Comparison of ENCODE assay signal across 11 cellular contexts in the genomic region with DNA sequence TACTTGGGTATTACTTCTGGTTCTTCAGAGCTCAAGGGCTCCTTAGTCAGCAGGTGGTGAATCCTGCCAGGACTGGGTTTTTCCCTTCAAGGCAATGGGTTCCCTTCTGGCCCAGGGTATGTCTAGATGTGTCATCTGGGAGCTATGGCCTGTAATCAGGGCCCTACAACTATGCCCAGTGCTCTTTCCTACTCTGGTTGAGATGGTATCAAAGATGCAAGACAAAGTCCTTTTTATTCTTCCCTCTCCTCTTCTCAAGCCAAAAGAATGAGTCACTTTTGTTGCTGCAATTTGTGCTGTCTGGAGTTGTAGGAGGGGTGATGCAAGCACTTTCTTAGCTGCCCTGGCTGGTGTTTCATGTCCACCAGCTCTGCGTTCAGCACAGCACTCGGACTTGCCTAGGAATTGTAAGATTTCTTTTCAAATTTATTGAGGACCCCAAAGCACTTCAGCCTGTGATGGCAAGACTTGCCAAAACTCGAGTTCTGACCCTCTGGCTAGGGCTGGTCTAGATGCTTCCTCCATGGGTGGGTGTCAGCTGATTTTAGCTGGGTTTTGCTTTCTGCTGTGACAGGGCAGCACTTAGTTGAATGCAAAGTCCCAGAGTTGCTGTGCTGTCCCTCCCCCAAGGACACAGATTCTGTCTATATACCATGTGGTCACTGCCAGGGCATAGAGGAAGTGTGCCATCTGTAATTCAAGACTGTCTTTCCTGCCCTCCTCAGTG.
DNase-seq lines count a peak whose midpoint lies in the region; ATAC-seq, FAIRE-seq and TF ChIP-seq lines count a peak whose summit lies in the region.
"Had no signal": no experiment of that assay in that cellular context is flagged by ENCODE, and none has a peak within 500 bp of the region (broad histone marks: within the 10 kb centered on the region; RNA-seq: fewer than 3 reads in every experiment).

No MANE protein-coding gene starts in this region.

- 45 to 53% methylated on average over 3 of the region's 3 CpGs for WGBS in aorta, 2 donors

- peaks cover 22% of the 10 kb centered on the region for H3K4me1 Mint-ChIP-seq in activated T-helper 1 cell treated with anti-CD3 and anti-CD28 coated beads, Interleukin-12 subunit alpha, Interleukin-12 subunit beta, Interleukin-2, Interleukin-4 antibody, amounts not matched to agents 30 ng/mL and 10 ng/mL and 1 ng/mL, durations not matched to agents 14 hours and 24 hours and 36 hours (ENCODE audit: low read depth)

- H3K4me1 ChIP-seq in aorta (ENCODE audit: control insufficient read depth in 1 of 2, insufficient read depth in 2 of 2, low read length in 2 of 2) = peaks cover 0 to 1% of the 10 kb centered on the region in 2 donors
- H3K4me1 ChIP-seq: Caco-2 had no signal

- DNase-seq in stimulated activated CD4-positive, alpha-beta T cell treated with anti-CD3 and anti-CD28 coated beads, Interleukin-15, amount 100 ng/mL, for 24 hours = peak; percentile 13
- DNase-seq in stimulated activated CD4-positive, alpha-beta T cell treated with anti-CD3 and anti-CD28 coated beads, Interleukin-1b, Interleukin-23, amount 100 ng/mL, for 48 hours = no peak
- no peak for DNase-seq in activated T-helper 1 cell treated with anti-CD3 and anti-CD28 coated beads, Interleukin-12 subunit alpha, Interleukin-12 subunit beta, Interleukin-2, Interleukin-4 antibody, amounts not matched to agents 30 ng/mL and 10 ng/mL and 1 ng/mL, durations not matched to agents 14 hours and 24 hours and 36 hours (ENCODE audit: low spot score)
- DNase-seq in hepatic stellate cell (ENCODE audit: low spot score) (peak; percentile 28), aorta (peak in 1 of 2 donors; percentile 63), HEK293T (ENCODE audit: extremely low spot score) (no peak), GM12892 (ENCODE audit: insufficient read length) (no peak)
- DNase-seq: activated CD8-positive, alpha-beta memory T cell treated with anti-CD3 and anti-CD28 coated beads, Interleukin-2, amount 10 ng/mL, durations not matched to agents 7 days and 5 days; stimulated activated CD4-positive, alpha-beta T cell treated with anti-CD3 and anti-CD28 coated beads, Interleukin-2, amount 100 ng/mL, for 24 hours had no signal

- POLR2A ChIA-PET in HEK293T (lab: Yijun Ruan, JAX) = no interaction called here

- peak; percentile 91 for ATAC-seq in aorta (ENCODE audit: low FRiP score)
- ATAC-seq in GM18907 (IDR thresholded peaks at IDR 0.05; ENCODE audit: unreplicated experiment) = no peak
- ATAC-seq: activated CD8-positive, alpha-beta memory T cell treated with anti-CD3 and anti-CD28 coated beads, Interleukin-2, amount 10 ng/mL, durations not matched to agents 7 days and 5 days had no signal

- CTCF ChIA-PET in HEK293T (lab: Yijun Ruan, JAX) = no interaction called here

- FAIRE-seq in GM12892 (lab: Jason Lieb, UNC) = no peak

- no peaks in the 10 kb centered on the region for H3K27me3 Mint-ChIP-seq in activated T-helper 1 cell treated with anti-CD3 and anti-CD28 coated beads, Interleukin-12 subunit alpha, Interleukin-12 subunit beta, Interleukin-2, Interleukin-4 antibody, amounts not matched to agents 30 ng/mL and 10 ng/mL and 1 ng/mL, durations not matched to agents 14 hours and 24 hours and 36 hours (ENCODE audit: insufficient read depth)
- H3K27me3 Mint-ChIP-seq: activated CD8-positive, alpha-beta memory T cell treated with anti-CD3 and anti-CD28 coated beads, Interleukin-2, amount 10 ng/mL, durations not matched to agents 7 days and 5 days had no signal

- TF ChIP-seq POLR2A in GM12892 (IDR thresholded peaks at IDR 0.05; ENCODE audit: low read depth, low read length) = no peak

- no peak overlapping the region for H3K27ac ChIP-seq in aorta (ENCODE audit: low read depth in 1 of 2, low read length in 2 of 2)

- H3K9me3 ChIP-seq in aorta (ENCODE audit: control insufficient read depth, low read length) = no peaks in the 10 kb centered on the region
- H3K9me3 ChIP-seq: Caco-2 had no signal

- no peak overlapping the region for H3K4me3 Mint-ChIP-seq in activated T-helper 1 cell treated with anti-CD3 and anti-CD28 coated beads, Interleukin-12 subunit alpha, Interleukin-12 subunit beta, Interleukin-2, Interleukin-4 antibody, amounts not matched to agents 30 ng/mL and 10 ng/mL and 1 ng/mL, durations not matched to agents 14 hours and 24 hours and 36 hours
- H3K4me3 Mint-ChIP-seq: activated CD8-positive, alpha-beta memory T cell treated with anti-CD3 and anti-CD28 coated beads, Interleukin-2, amount 10 ng/mL, durations not matched to agents 7 days and 5 days had no signal

- H3K9me3 Mint-ChIP-seq in activated T-helper 1 cell treated with anti-CD3 and anti-CD28 coated beads, Interleukin-12 subunit alpha, Interleukin-12 subunit beta, Interleukin-2, Interleukin-4 antibody, amounts not matched to agents 30 ng/mL and 10 ng/mL and 1 ng/mL, durations not matched to agents 14 hours and 24 hours and 36 hours = peaks cover 54% of the 10 kb centered on the region

- H3K36me3 Mint-ChIP-seq in activated T-helper 1 cell treated with anti-CD3 and anti-CD28 coated beads, Interleukin-12 subunit alpha, Interleukin-12 subunit beta, Interleukin-2, Interleukin-4 antibody, amounts not matched to agents 30 ng/mL and 10 ng/mL and 1 ng/mL, durations not matched to agents 14 hours and 24 hours and 36 hours (ENCODE audit: low read depth) = peaks cover 13% of the 10 kb centered on the region

- no peaks in the 10 kb centered on the region for H3K36me3 ChIP-seq in aorta (ENCODE audit: control insufficient read depth in 1 of 2, insufficient read depth in 2 of 2, low read length in 1 of 2)

- intact Hi-C loops in activated T-helper 1 cell treated with anti-CD3 and anti-CD28 coated beads, Interleukin-12 subunit alpha, Interleukin-12 subunit beta, Interleukin-2, Interleukin-4 antibody, amounts not matched to agents 30 ng/mL and 10 ng/mL and 1 ng/mL, durations not matched to agents 14 hours and 24 hours and 36 hours (cut with micrococcal nuclease) = no loop called here
- intact Hi-C loops in aorta (cut with DNase I) = no loop called here

- H3K4me3 ChIP-seq in aorta (ENCODE audit: low read length in 2 of 2) = no peak overlapping the region

- H3K27ac Mint-ChIP-seq in activated T-helper 1 cell treated with anti-CD3 and anti-CD28 coated beads, Interleukin-12 subunit alpha, Interleukin-12 subunit beta, Interleukin-2, Interleukin-4 antibody, amounts not matched to agents 30 ng/mL and 10 ng/mL and 1 ng/mL, durations not matched to agents 14 hours and 24 hours and 36 hours = peak overlapping the region; percentile 23
- H3K27ac Mint-ChIP-seq: activated CD8-positive, alpha-beta memory T cell treated with anti-CD3 and anti-CD28 coated beads, Interleukin-2, amount 10 ng/mL, durations not matched to agents 7 days and 5 days had no signal

- H3K27me3 ChIP-seq in aorta (ENCODE audit: control insufficient read depth in 1 of 2, insufficient read depth in 2 of 2, low read length in 1 of 2) = no peaks in the 10 kb centered on the region

TF ChIP-seq in HEK293T, 16 proteins besides CTCF, POLR2A, EP300 and RAD21:
- no peak for TF ChIP-seq L3MBTL2 (conservative IDR thresholded peaks at IDR 0.05)
- no peak for TF ChIP-seq FOXK2 (IDR thresholded peaks at IDR 0.05)
- no peak for TF ChIP-seq LEF1 (IDR thresholded peaks at IDR 0.05; ENCODE audit: borderline replicate concordance)
- TF ChIP-seq NFRKB (IDR thresholded peaks at IDR 0.05) = no peak
TF ChIP-seq in HEK293T: peak in this region for 0.

Comparison
In these comparisons a context has a peak if more than half of its experiments do, and no peak if none do; other contexts are left out.
1. DNase-seq: peak in stimulated activated CD4-positive, alpha-beta T cell treated with anti-CD3 and anti-CD28 coated beads, Interleukin-15, amount 100 ng/mL, for 24 hours (single experiment) and hepatic stellate cell (single experiment); none in stimulated activated CD4-positive, alpha-beta T cell treated with anti-CD3 and anti-CD28 coated beads, Interleukin-1b, Interleukin-23, amount 100 ng/mL, for 48 hours (single experiment), activated T-helper 1 cell treated with anti-CD3 and anti-CD28 coated beads, Interleukin-12 subunit alpha, Interleukin-12 subunit beta, Interleukin-2, Interleukin-4 antibody, amounts not matched to agents 30 ng/mL and 10 ng/mL and 1 ng/mL, durations not matched to agents 14 hours and 24 hours and 36 hours (single experiment), HEK293T (single experiment) and GM12892 (single experiment).